1 cellular context compared by ENCODE assay signal in the genomic region with DNA sequence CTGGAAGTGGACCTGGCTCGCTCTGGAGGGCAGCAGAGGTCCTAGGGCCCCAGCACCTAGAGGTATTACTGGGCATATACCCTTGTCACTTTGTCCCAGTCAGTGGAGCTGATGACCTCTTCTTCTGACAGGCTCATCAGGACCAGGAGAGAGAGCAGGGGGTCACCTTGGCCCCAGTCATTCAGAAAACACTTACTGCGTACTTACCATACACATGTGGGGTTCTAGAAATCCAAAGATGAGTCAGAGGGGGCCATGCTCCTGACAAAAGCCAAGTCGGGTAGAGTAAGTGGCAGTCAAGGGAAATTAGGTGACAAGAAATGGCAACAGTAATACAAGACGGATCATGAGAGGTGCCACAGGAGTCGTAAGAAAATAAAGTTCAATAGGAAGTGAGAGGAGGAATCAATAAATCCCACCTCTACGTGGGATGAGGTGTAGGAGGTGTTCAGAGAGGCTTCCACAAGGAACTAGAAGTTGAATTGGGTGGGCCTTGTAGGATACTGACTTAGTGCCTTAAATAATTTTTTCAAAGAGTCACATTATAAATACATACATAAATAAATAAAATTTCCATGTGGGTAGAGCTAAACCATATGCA.
TF ChIP-seq lines count a peak whose summit lies in the region.

No MANE protein-coding gene starts in this region.

TF ChIP-seq in GM12878, 131 proteins besides CTCF, POLR2A, EP300 and RAD21 (continues in another document):
- TF ChIP-seq BMI1 (IDR thresholded peaks at IDR 0.05; ENCODE audit: borderline replicate concordance) (no peak), CHD2 (IDR thresholded peaks at IDR 0.05; ENCODE audit: borderline replicate concordance, low read depth, low read length) (no peak), IRF4 (IDR thresholded peaks at IDR 0.05; ENCODE audit: low read depth, low read length) (peak; percentile 75; the same call in 1 of the 2 replicates), NR2C1 (IDR thresholded peaks at IDR 0.05) (no peak), BCL11A (IDR thresholded peaks at IDR 0.05; ENCODE audit: low read depth, low read length) (0 out of 2 replicates have a peak, but pooled peaks have one; percentile 23), TAF1 (IDR thresholded peaks at IDR 0.05; ENCODE audit: borderline replicate concordance, low read depth, low read length) (no peak), IKZF1 (conservative IDR thresholded peaks at IDR 0.05) (0 out of 2 replicates have a peak, but pooled peaks have one; percentile 23), PAX5 (IDR thresholded peaks at IDR 0.05; ENCODE audit: borderline replicate concordance, low read depth, low read length) (no peak), ESRRA (IDR thresholded peaks at IDR 0.05; ENCODE audit: low read length) (peak; percentile 53; the same call in 1 of the 2 replicates), ZBED1 (IDR thresholded peaks at IDR 0.05; ENCODE audit: borderline replicate concordance) (no peak), DPF2 (IDR thresholded peaks at IDR 0.05) (peak; percentile 32; the same call in 1 of the 2 replicates), IKZF2 (IDR thresholded peaks at IDR 0.05) (peak; percentile 36 to 42; a peak in 2 of 4 replicates), MTA2 (IDR thresholded peaks at IDR 0.05; ENCODE audit: low read depth) (no peak), JUNB (IDR thresholded peaks at IDR 0.05) (peak; percentile 80), ZZZ3 (IDR thresholded peaks at IDR 0.05; ENCODE audit: control insufficient read depth, insufficient read length, low read depth) (no peak), CREM (IDR thresholded peaks at IDR 0.05; ENCODE audit: low read depth) (0 out of 2 replicates have a peak, but pooled peaks have one; percentile 49), WRNIP1 (IDR thresholded peaks at IDR 0.05; ENCODE audit: borderline replicate concordance, low read depth, low read length) (no peak), ETV6 (conservative IDR thresholded peaks at IDR 0.05 in 1 of 2, IDR thresholded peaks at IDR 0.05 in 1 of 2; ENCODE audit: borderline replicate concordance in 1 of 2, low read depth in 1 of 2) (no peak), BRCA1 (IDR thresholded peaks at IDR 0.05; ENCODE audit: low read depth, low read length) (no peak), YY1 (IDR thresholded peaks at IDR 0.05; ENCODE audit: low read depth, low read length) (no peak), CBX5 (IDR thresholded peaks at IDR 0.05; ENCODE audit: low read depth) (no peak), SREBF1 (IDR thresholded peaks at IDR 0.05; ENCODE audit: low read length) (no peak), KDM1A (IDR thresholded peaks at IDR 0.05; ENCODE audit: borderline replicate concordance) (no peak), FOXK2 (IDR thresholded peaks at IDR 0.05) (no peak), NR2F1 (conservative IDR thresholded peaks at IDR 0.05) (peak; percentile 67), ZNF217 (IDR thresholded peaks at IDR 0.05) (no peak), SMAD1 (IDR thresholded peaks at IDR 0.05; ENCODE audit: low read depth, partially characterized antibody) (no peak), BHLHE40 (IDR thresholded peaks at IDR 0.05; ENCODE audit: borderline replicate concordance in 1 of 2, low read depth in 2 of 2, low read length in 1 of 2) (no peak), EZH2 (IDR thresholded peaks at IDR 0.05; ENCODE audit: borderline replicate concordance, control insufficient read depth, low read depth, low read length) (no peak), NRF1 (conservative IDR thresholded peaks at IDR 0.05; ENCODE audit: low read depth, low read length) (no peak), ZSCAN29 (IDR thresholded peaks at IDR 0.05) (no peak), ZNF384 (IDR thresholded peaks at IDR 0.05; ENCODE audit: borderline replicate concordance, low read depth, low read length) (no peak), MXI1 (IDR thresholded peaks at IDR 0.05; ENCODE audit: low read depth, low read length) (no peak), YBX1 (IDR thresholded peaks at IDR 0.05) (no peak)
- TF ChIP-seq, protein P1, sequence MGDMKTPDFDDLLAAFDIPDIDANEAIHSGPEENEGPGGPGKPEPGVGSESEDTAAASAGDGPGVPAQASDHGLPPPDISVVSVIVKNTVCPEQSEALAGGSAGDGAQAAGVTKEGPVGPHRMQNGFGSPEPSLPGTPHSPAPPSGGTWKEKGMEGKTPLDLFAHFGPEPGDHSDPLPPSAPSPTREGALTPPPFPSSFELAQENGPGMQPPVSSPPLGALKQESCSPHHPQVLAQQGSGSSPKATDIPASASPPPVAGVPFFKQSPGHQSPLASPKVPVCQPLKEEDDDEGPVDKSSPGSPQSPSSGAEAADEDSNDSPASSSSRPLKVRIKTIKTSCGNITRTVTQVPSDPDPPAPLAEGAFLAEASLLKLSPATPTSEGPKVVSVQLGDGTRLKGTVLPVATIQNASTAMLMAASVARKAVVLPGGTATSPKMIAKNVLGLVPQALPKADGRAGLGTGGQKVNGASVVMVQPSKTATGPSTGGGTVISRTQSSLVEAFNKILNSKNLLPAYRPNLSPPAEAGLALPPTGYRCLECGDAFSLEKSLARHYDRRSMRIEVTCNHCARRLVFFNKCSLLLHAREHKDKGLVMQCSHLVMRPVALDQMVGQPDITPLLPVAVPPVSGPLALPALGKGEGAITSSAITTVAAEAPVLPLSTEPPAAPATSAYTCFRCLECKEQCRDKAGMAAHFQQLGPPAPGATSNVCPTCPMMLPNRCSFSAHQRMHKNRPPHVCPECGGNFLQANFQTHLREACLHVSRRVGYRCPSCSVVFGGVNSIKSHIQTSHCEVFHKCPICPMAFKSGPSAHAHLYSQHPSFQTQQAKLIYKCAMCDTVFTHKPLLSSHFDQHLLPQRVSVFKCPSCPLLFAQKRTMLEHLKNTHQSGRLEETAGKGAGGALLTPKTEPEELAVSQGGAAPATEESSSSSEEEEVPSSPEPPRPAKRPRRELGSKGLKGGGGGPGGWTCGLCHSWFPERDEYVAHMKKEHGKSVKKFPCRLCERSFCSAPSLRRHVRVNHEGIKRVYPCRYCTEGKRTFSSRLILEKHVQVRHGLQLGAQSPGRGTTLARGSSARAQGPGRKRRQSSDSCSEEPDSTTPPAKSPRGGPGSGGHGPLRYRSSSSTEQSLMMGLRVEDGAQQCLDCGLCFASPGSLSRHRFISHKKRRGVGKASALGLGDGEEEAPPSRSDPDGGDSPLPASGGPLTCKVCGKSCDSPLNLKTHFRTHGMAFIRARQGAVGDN (IDR thresholded peaks at IDR 0.05), result no peak
- TF ChIP-seq, protein P2, sequence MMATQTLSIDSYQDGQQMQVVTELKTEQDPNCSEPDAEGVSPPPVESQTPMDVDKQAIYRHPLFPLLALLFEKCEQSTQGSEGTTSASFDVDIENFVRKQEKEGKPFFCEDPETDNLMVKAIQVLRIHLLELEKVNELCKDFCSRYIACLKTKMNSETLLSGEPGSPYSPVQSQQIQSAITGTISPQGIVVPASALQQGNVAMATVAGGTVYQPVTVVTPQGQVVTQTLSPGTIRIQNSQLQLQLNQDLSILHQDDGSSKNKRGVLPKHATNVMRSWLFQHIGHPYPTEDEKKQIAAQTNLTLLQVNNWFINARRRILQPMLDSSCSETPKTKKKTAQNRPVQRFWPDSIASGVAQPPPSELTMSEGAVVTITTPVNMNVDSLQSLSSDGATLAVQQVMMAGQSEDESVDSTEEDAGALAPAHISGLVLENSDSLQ (IDR thresholded peaks at IDR 0.05), result peak; percentile 40
- TF ChIP-seq, protein P3, sequence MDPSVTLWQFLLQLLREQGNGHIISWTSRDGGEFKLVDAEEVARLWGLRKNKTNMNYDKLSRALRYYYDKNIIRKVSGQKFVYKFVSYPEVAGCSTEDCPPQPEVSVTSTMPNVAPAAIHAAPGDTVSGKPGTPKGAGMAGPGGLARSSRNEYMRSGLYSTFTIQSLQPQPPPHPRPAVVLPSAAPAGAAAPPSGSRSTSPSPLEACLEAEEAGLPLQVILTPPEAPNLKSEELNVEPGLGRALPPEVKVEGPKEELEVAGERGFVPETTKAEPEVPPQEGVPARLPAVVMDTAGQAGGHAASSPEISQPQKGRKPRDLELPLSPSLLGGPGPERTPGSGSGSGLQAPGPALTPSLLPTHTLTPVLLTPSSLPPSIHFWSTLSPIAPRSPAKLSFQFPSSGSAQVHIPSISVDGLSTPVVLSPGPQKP (IDR thresholded peaks at IDR 0.05; ENCODE audit: low read depth, low read length), result no peak
- TF ChIP-seq, protein P4, sequence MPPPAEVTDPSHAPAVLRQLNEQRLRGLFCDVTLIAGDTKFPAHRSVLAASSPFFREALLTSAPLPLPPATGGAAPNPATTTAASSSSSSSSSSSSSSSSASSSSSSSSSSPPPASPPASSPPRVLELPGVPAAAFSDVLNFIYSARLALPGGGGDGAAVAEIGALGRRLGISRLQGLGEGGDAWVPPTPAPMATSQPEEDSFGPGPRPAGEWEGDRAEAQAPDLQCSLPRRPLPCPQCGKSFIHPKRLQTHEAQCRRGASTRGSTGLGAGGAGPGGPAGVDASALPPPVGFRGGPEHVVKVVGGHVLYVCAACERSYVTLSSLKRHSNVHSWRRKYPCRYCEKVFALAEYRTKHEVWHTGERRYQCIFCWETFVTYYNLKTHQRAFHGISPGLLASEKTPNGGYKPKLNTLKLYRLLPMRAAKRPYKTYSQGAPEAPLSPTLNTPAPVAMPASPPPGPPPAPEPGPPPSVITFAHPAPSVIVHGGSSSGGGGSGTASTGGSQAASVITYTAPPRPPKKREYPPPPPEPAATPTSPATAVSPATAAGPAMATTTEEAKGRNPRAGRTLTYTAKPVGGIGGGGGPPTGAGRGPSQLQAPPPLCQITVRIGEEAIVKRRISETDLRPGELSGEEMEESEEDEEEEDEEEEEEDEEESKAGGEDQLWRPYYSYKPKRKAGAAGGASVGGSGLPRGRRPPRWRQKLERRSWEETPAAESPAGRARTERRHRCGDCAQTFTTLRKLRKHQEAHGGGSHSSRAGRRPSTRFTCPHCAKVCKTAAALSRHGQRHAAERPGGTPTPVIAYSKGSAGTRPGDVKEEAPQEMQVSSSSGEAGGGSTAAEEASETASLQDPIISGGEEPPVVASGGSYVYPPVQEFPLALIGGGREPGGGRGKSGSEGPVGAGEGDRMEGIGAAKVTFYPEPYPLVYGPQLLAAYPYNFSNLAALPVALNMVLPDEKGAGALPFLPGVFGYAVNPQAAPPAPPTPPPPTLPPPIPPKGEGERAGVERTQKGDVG (CRISPR knock-in tag; IDR thresholded peaks at IDR 0.05), result no peak
- TF ChIP-seq, protein P5, sequence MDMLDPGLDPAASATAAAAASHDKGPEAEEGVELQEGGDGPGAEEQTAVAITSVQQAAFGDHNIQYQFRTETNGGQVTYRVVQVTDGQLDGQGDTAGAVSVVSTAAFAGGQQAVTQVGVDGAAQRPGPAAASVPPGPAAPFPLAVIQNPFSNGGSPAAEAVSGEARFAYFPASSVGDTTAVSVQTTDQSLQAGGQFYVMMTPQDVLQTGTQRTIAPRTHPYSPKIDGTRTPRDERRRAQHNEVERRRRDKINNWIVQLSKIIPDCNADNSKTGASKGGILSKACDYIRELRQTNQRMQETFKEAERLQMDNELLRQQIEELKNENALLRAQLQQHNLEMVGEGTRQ (IDR thresholded peaks at IDR 0.05; ENCODE audit: borderline replicate concordance, low read depth, low read length), result no peak
- TF ChIP-seq, protein P6, sequence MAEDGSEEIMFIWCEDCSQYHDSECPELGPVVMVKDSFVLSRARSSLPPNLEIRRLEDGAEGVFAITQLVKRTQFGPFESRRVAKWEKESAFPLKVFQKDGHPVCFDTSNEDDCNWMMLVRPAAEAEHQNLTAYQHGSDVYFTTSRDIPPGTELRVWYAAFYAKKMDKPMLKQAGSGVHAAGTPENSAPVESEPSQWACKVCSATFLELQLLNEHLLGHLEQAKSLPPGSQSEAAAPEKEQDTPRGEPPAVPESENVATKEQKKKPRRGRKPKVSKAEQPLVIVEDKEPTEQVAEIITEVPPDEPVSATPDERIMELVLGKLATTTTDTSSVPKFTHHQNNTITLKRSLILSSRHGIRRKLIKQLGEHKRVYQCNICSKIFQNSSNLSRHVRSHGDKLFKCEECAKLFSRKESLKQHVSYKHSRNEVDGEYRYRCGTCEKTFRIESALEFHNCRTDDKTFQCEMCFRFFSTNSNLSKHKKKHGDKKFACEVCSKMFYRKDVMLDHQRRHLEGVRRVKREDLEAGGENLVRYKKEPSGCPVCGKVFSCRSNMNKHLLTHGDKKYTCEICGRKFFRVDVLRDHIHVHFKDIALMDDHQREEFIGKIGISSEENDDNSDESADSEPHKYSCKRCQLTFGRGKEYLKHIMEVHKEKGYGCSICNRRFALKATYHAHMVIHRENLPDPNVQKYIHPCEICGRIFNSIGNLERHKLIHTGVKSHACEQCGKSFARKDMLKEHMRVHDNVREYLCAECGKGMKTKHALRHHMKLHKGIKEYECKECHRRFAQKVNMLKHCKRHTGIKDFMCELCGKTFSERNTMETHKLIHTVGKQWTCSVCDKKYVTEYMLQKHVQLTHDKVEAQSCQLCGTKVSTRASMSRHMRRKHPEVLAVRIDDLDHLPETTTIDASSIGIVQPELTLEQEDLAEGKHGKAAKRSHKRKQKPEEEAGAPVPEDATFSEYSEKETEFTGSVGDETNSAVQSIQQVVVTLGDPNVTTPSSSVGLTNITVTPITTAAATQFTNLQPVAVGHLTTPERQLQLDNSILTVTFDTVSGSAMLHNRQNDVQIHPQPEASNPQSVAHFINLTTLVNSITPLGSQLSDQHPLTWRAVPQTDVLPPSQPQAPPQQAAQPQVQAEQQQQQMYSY (CRISPR knock-in tag; IDR thresholded peaks at IDR 0.05), result no peak
- TF ChIP-seq, protein P7, sequence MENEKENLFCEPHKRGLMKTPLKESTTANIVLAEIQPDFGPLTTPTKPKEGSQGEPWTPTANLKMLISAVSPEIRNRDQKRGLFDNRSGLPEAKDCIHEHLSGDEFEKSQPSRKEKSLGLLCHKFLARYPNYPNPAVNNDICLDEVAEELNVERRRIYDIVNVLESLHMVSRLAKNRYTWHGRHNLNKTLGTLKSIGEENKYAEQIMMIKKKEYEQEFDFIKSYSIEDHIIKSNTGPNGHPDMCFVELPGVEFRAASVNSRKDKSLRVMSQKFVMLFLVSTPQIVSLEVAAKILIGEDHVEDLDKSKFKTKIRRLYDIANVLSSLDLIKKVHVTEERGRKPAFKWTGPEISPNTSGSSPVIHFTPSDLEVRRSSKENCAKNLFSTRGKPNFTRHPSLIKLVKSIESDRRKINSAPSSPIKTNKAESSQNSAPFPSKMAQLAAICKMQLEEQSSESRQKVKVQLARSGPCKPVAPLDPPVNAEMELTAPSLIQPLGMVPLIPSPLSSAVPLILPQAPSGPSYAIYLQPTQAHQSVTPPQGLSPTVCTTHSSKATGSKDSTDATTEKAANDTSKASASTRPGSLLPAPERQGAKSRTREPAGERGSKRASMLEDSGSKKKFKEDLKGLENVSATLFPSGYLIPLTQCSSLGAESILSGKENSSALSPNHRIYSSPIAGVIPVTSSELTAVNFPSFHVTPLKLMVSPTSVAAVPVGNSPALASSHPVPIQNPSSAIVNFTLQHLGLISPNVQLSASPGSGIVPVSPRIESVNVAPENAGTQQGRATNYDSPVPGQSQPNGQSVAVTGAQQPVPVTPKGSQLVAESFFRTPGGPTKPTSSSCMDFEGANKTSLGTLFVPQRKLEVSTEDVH (IDR thresholded peaks at IDR 0.05; ENCODE audit: low read depth, partially characterized antibody), result no peak
- TF ChIP-seq, protein P8, sequence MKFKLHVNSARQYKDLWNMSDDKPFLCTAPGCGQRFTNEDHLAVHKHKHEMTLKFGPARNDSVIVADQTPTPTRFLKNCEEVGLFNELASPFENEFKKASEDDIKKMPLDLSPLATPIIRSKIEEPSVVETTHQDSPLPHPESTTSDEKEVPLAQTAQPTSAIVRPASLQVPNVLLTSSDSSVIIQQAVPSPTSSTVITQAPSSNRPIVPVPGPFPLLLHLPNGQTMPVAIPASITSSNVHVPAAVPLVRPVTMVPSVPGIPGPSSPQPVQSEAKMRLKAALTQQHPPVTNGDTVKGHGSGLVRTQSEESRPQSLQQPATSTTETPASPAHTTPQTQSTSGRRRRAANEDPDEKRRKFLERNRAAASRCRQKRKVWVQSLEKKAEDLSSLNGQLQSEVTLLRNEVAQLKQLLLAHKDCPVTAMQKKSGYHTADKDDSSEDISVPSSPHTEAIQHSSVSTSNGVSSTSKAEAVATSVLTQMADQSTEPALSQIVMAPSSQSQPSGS (IDR thresholded peaks at IDR 0.05; ENCODE audit: low read length), result no peak
